Comparison of ENCODE assay signal across 8 cellular contexts in genomic region chr16:67164599-67165061, GRCh38. TPM values are rescaled to one million over a fixed set of nuclear protein-coding genes. Genes with fewer than 3 reads are reported as not detected.
A peak's percentile ranks its signal among the peaks of the same experiment; 100 is the strongest.
DNase-seq lines count a peak whose midpoint lies in the region; ATAC-seq, FAIRE-seq and TF ChIP-seq lines count a peak whose summit lies in the region.

A gene with protein sequence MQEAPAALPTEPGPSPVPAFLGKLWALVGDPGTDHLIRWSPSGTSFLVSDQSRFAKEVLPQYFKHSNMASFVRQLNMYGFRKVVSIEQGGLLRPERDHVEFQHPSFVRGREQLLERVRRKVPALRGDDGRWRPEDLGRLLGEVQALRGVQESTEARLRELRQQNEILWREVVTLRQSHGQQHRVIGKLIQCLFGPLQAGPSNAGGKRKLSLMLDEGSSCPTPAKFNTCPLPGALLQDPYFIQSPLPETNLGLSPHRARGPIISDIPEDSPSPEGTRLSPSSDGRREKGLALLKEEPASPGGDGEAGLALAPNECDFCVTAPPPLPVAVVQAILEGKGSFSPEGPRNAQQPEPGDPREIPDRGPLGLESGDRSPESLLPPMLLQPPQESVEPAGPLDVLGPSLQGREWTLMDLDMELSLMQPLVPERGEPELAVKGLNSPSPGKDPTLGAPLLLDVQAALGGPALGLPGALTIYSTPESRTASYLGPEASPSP (plus strand): TSS chr16:67164745. CDS start chr16:67164812, 67 bp downstream.

- no peak for FAIRE-seq in H54 (lab: Jason Lieb, UNC)

- ATAC-seq in effector memory CD8-positive, alpha-beta T cell (replicated peaks) = no peak
- peak; percentile 50 for ATAC-seq in mucosa of descending colon
- ATAC-seq in HG02981 (IDR thresholded peaks at IDR 0.05; ENCODE audit: unreplicated experiment) = no peak

- H3K4me1 Mint-ChIP-seq in effector memory CD8-positive, alpha-beta T cell (ENCODE audit: low read depth in 2 of 2) = peaks cover 4 to 20% of the 10 kb centered on the region in 2 donors

- peaks cover 21% of the 10 kb centered on the region for H3K36me3 Mint-ChIP-seq in effector memory CD8-positive, alpha-beta T cell (ENCODE audit: insufficient read depth)

- TF ChIP-seq POLR2A in H54 (IDR thresholded peaks at IDR 0.05; ENCODE audit: low read depth, low read length) = no peak

- H3K9ac ChIP-seq in ES-I3 (ENCODE audit: low read depth, low read length) = peak within 1 kb of the TSS; percentile 46

- WGBS in urinary bladder = 4% methylated on average over 41 of the region's 41 CpGs

- peak within 1 kb of the TSS in 1 of 2 donors; percentile 17 for H3K27ac Mint-ChIP-seq in effector memory CD8-positive, alpha-beta T cell

- H3K9me3 ChIP-seq in ES-I3 (ENCODE audit: control insufficient read depth, insufficient read depth, low read length) (no peaks in the 10 kb centered on the region; the same call in 1 of the 2 replicates), mucosa of descending colon (no peaks in the 10 kb centered on the region)

- H3K4me1 ChIP-seq in ES-I3 (ENCODE audit: insufficient read depth, low read length) (no peaks in the 10 kb centered on the region; the same call in 1 of the 2 replicates), mucosa of descending colon (ENCODE audit: low read depth) (peaks cover 50% of the 10 kb centered on the region), urinary bladder (ENCODE audit: insufficient read depth) (peaks cover 3% of the 10 kb centered on the region)

- H3K4me3 ChIP-seq in mucosa of descending colon (no peak within 1 kb of the TSS), urinary bladder (ENCODE audit: low read depth, low read length) (peak within 1 kb of the TSS; percentile 20)

- H3K4me3 Mint-ChIP-seq in effector memory CD8-positive, alpha-beta T cell = peak within 1 kb of the TSS; percentile 54 to 65

- H3K36me3 ChIP-seq in ES-I3 (ENCODE audit: insufficient read depth, low read length) (no peaks in the 10 kb centered on the region), mucosa of descending colon (ENCODE audit: low read depth) (no peaks in the 10 kb centered on the region), urinary bladder (ENCODE audit: insufficient read depth) (no peaks in the 10 kb centered on the region)

- no peak for TF ChIP-seq CTCF in mucosa of descending colon (IDR thresholded peaks at IDR 0.05)

- H3K27ac ChIP-seq in urinary bladder (ENCODE audit: low read depth) = no peak within 1 kb of the TSS

- H3K27me3 Mint-ChIP-seq in effector memory CD8-positive, alpha-beta T cell = peaks cover 30 to 70% of the 10 kb centered on the region in 2 donors

- peak; percentile 63 for DNase-seq in NCI-H69 (lab: John Stamatoyannopoulos, UW)
- no peak for DNase-seq in effector memory CD8-positive, alpha-beta T cell
- DNase-seq in mucosa of descending colon = peak; percentile 74 to 84 (median 74)
- DNase-seq in H54 (ENCODE audit: insufficient read length, low spot score) = no peak
- DNase-seq in UCSD-AML1 (lab: John Stamatoyannopoulos, UW; ENCODE audit: unreplicated experiment) = no peak

- H3K9me3 Mint-ChIP-seq in effector memory CD8-positive, alpha-beta T cell = no peaks in the 10 kb centered on the region

- intact Hi-C loops in mucosa of descending colon (cut with DNase I, micrococcal nuclease) = no loop called here

RNA-seq across cellular contexts. Expression of the gene that starts here (rescaled TPM):
- 100 to 1,000 TPM in 1 of 3 donors, 10 to 100 TPM in 2; 26.0 to 113 (median 64.4) TPM for total RNA-seq in mucosa of descending colon
- 4.5 TPM for total RNA-seq in urinary bladder
- 75.2 TPM for polyA plus RNA-seq in urinary bladder

Comparison
In these comparisons a context has a peak if more than half of its experiments do, and no peak if none do; other contexts are left out.
1. DNase-seq: peak in NCI-H69 (single experiment) and mucosa of descending colon (3 of 3); none in effector memory CD8-positive, alpha-beta T cell (0 of 3), H54 (single experiment) and UCSD-AML1 (single experiment).